8 cellular contexts compared by ENCODE assay signal in the genomic region with DNA sequence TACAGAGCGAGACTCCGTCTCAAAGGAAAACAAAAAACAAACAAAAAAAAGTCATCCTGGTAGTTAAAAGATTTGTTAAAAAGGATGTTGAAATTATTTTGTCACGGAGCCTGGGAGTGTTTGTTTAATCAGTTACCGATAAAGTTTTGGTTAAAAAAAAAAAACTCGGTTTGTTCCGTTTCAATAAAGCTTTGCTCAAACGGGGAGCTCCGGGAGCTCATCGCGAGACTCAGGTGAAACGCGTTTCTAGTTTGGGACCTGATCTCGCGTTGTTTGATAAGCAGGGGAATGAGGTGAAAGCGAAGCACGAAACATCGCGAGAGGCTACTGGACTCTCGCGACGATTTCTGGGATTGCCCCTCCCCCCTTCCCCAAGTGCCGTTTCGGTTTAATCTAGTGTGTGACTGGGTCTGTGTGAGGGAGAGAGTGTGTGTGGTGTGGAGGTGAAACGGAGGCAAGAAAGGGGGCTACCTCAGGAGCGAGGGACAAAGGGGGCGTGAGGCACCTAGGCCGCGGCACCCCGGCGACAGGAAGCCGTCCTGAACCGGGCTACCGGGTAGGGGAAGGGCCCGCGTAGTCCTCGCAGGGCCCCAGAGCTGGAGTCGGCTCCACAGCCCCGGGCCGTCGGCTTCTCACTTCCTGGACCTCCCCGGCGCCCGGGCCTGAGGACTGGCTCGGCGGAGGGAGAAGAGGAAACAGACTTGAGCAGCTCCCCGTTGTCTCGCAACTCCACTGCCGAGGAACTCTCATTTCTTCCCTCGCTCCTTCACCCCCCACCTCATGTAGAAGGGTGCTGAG. TPM values are rescaled to one million over a fixed set of nuclear protein-coding genes. Genes with fewer than 3 reads are reported as not detected.
DNase-seq lines count a peak whose midpoint lies in the region; ATAC-seq and TF ChIP-seq lines count a peak whose summit lies in the region.

A gene (plus strand): TSS at position 374 of the 798 bp plus-strand sequence. CDS start 586 bp downstream, outside the sequence.

- peak; percentile 54 for ATAC-seq in GM18873 (IDR thresholded peaks at IDR 0.05; ENCODE audit: low FRiP score, unreplicated experiment)
- peak; percentile 62 for ATAC-seq in HG03159 (IDR thresholded peaks at IDR 0.05; ENCODE audit: unreplicated experiment)
- ATAC-seq in WTC11 = peak; percentile 92

- H3K36me3 ChIP-seq in smooth muscle cell (ENCODE audit: low read depth) = no peaks in the 10 kb centered on the region

- H3K4me1 Mint-ChIP-seq in WTC11 = peaks cover 26% of the 10 kb centered on the region

- peak; percentile 100 for DNase-seq in ACHN
- DNase-seq in NCI-H226 = peak; percentile 98
- DNase-seq in WTC11 (ENCODE audit: low spot score) = peak; percentile 93
- peak; percentile 100 for DNase-seq in cardiac fibroblast (ENCODE audit: low read depth in 2 of 2)
- peak; percentile 99 for DNase-seq in iPS-NIHi7 (ENCODE audit: extremely low spot score)
- peak; percentile 84 for DNase-seq in smooth muscle cell (lab: John Stamatoyannopoulos, UW; ENCODE audit: unreplicated experiment)

- peak within 1 kb of the TSS; percentile 98 for H2AFZ ChIP-seq in smooth muscle cell (ENCODE audit: low read depth)

- no peaks in the 10 kb centered on the region; the same call in 1 of the 2 replicates for H3K27me3 Mint-ChIP-seq in WTC11 (ENCODE audit: low read depth)

- no peak for TF ChIP-seq CTCF in WTC11 (IDR thresholded peaks at IDR 0.05)
- TF ChIP-seq CTCF in cardiac fibroblast (IDR thresholded peaks at IDR 0.05; ENCODE audit: low read depth, low read length) = no peak
- TF ChIP-seq CTCF in smooth muscle cell (IDR thresholded peaks at IDR 0.05; ENCODE audit: borderline replicate concordance, insufficient read depth, poor library complexity, severe bottlenecking) = no peak

- peak within 1 kb of the TSS; percentile 93 to 99 for H3K4me3 ChIP-seq in cardiac fibroblast (replicated peaks in 1 of 2; ENCODE audit: low read depth in 2 of 2, low read length in 2 of 2)
- H3K4me3 ChIP-seq in smooth muscle cell = peak within 1 kb of the TSS; percentile 80

- peak within 1 kb of the TSS; percentile 99 for H3K9ac ChIP-seq in smooth muscle cell (ENCODE audit: low read depth)

- POLR2A ChIA-PET in WTC11 (lab: Charles Lee) = interaction anchor here (0.6 to 2.2 kb wide), 8 partner anchors 9 to 227 kb away, joined by 3 to 23 read pairs (median 4); a partner anchor contains a TSS

- H3K4me2 ChIP-seq in smooth muscle cell = peak within 1 kb of the TSS; percentile 92

- no peaks in the 10 kb centered on the region; the same call in 1 of the 2 replicates for H3K36me3 Mint-ChIP-seq in WTC11

- WGBS in smooth muscle cell (ENCODE audit: low lambda C conversion rate) = 3% methylated on average over 46 of the region's 49 CpGs

- peaks cover 45% of the 10 kb centered on the region for H3K79me2 ChIP-seq in smooth muscle cell (ENCODE audit: low read depth)

- no peaks in the 10 kb centered on the region for H3K27me3 ChIP-seq in smooth muscle cell (ENCODE audit: low read depth)

- in situ Hi-C loops in ACHN (cut with HindIII; ENCODE audit: low pct_ligation_motif_present, low pct_unique_long_range_greater_than_20kb, low sequenced_read_pairs) = no loop called here

- H3K9me3 ChIP-seq in smooth muscle cell (replicated peaks; ENCODE audit: low read depth) = no peaks in the 10 kb centered on the region

- peaks cover 44% of the 10 kb centered on the region for H4K20me1 ChIP-seq in smooth muscle cell (ENCODE audit: low read depth)

- peak within 1 kb of the TSS; percentile 98 for H3K27ac ChIP-seq in smooth muscle cell (ENCODE audit: low read depth)

- H3K9me3 Mint-ChIP-seq in WTC11 = no peaks in the 10 kb centered on the region

- peak within 1 kb of the TSS; percentile 99 for H3K27ac Mint-ChIP-seq in WTC11

- no peaks in the 10 kb centered on the region for H3F3A ChIP-seq in smooth muscle cell (ENCODE audit: low read depth)

- H3K4me3 Mint-ChIP-seq in WTC11 = peak within 1 kb of the TSS; percentile 93

- CTCF ChIA-PET in WTC11 (lab: Charles Lee) = interaction anchor here (0.8 to 2.0 kb wide), 10 partner anchors 10 to 758 kb away, joined by 3 to 16 read pairs (median 4); a partner anchor contains a TSS

- peaks cover 14% of the 10 kb centered on the region for H3K4me1 ChIP-seq in smooth muscle cell (ENCODE audit: low read depth)

TF ChIP-seq in WTC11, 78 proteins besides CTCF, POLR2A, EP300 and RAD21 (continues in another document):
- no peak for TF ChIP-seq CREM (CRISPR knock-in tag; IDR thresholded peaks at IDR 0.05)
- TF ChIP-seq, protein P1, sequence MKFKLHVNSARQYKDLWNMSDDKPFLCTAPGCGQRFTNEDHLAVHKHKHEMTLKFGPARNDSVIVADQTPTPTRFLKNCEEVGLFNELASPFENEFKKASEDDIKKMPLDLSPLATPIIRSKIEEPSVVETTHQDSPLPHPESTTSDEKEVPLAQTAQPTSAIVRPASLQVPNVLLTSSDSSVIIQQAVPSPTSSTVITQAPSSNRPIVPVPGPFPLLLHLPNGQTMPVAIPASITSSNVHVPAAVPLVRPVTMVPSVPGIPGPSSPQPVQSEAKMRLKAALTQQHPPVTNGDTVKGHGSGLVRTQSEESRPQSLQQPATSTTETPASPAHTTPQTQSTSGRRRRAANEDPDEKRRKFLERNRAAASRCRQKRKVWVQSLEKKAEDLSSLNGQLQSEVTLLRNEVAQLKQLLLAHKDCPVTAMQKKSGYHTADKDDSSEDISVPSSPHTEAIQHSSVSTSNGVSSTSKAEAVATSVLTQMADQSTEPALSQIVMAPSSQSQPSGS (CRISPR knock-in tag; IDR thresholded peaks at IDR 0.05; ENCODE audit: borderline replicate concordance, low read depth) = no peak
- TF ChIP-seq ETV6 (CRISPR knock-in tag; IDR thresholded peaks at IDR 0.05) = peak; percentile 33; the same call in 1 of the 2 replicates
- no peak for TF ChIP-seq ZNF416 (CRISPR knock-in tag; IDR thresholded peaks at IDR 0.05)
- TF ChIP-seq HMGA2 (CRISPR knock-in tag; IDR thresholded peaks at IDR 0.05) = no peak
- TF ChIP-seq ESRRA (CRISPR knock-in tag; IDR thresholded peaks at IDR 0.05; ENCODE audit: borderline replicate concordance) = no peak
- TF ChIP-seq JUN (CRISPR knock-in tag; IDR thresholded peaks at IDR 0.05) = 0 out of 2 replicates have a peak, but pooled peaks have one; percentile 33
- no peak for TF ChIP-seq ELF4 (CRISPR knock-in tag; IDR thresholded peaks at IDR 0.05; ENCODE audit: low read depth)
- TF ChIP-seq, protein P2, sequence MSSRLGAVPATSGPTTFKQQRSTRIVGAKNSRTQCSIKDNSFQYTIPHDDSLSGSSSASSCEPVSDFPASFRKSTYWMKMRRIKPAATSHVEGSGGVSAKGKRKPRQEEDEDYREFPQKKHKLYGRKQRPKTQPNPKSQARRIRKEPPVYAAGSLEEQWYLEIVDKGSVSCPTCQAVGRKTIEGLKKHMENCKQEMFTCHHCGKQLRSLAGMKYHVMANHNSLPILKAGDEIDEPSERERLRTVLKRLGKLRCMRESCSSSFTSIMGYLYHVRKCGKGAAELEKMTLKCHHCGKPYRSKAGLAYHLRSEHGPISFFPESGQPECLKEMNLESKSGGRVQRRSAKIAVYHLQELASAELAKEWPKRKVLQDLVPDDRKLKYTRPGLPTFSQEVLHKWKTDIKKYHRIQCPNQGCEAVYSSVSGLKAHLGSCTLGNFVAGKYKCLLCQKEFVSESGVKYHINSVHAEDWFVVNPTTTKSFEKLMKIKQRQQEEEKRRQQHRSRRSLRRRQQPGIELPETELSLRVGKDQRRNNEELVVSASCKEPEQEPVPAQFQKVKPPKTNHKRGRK (CRISPR knock-in tag; IDR thresholded peaks at IDR 0.05; ENCODE audit: borderline replicate concordance) = no peak
- no peak; the same call in 1 of the 2 replicates for TF ChIP-seq FOXJ3 (CRISPR knock-in tag; IDR thresholded peaks at IDR 0.05; ENCODE audit: borderline replicate concordance)
- TF ChIP-seq NR3C1 (CRISPR knock-in tag; conservative IDR thresholded peaks at IDR 0.05; ENCODE audit: low read depth) = no peak
- no peak; the same call in 1 of the 2 replicates for TF ChIP-seq MYBL2 (CRISPR knock-in tag; IDR thresholded peaks at IDR 0.05)
- no peak for TF ChIP-seq JAZF1 (CRISPR knock-in tag; IDR thresholded peaks at IDR 0.05)
- no peak for TF ChIP-seq GRHL2 (CRISPR knock-in tag; IDR thresholded peaks at IDR 0.05; ENCODE audit: insufficient replicate concordance, severe bottlenecking)
- TF ChIP-seq ZNF423 (CRISPR knock-in tag; IDR thresholded peaks at IDR 0.05) = no peak
- no peak for TF ChIP-seq GTF2I (CRISPR knock-in tag; conservative IDR thresholded peaks at IDR 0.05)
- peak; percentile 77; the same call in 1 of the 2 replicates for TF ChIP-seq FOXP1 (CRISPR knock-in tag; IDR thresholded peaks at IDR 0.05; ENCODE audit: borderline replicate concordance)
- TF ChIP-seq, protein P3, sequence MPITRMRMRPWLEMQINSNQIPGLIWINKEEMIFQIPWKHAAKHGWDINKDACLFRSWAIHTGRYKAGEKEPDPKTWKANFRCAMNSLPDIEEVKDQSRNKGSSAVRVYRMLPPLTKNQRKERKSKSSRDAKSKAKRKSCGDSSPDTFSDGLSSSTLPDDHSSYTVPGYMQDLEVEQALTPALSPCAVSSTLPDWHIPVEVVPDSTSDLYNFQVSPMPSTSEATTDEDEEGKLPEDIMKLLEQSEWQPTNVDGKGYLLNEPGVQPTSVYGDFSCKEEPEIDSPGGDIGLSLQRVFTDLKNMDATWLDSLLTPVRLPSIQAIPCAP (CRISPR knock-in tag; IDR thresholded peaks at IDR 0.05) = no peak
- TF ChIP-seq, protein P4, sequence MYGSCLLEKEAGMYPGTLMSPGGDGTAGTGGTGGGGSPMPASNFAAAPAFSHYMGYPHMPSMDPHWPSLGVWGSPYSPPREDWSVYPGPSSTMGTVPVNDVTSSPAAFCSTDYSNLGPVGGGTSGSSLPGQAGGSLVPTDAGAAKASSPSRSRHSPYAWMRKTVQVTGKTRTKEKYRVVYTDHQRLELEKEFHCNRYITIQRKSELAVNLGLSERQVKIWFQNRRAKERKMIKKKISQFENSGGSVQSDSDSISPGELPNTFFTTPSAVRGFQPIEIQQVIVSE (CRISPR knock-in tag; IDR thresholded peaks at IDR 0.05; ENCODE audit: borderline replicate concordance) = no peak
- TF ChIP-seq CREB1 (CRISPR knock-in tag; IDR thresholded peaks at IDR 0.05) = no peak

RNA-seq across cellular contexts. Expression of the gene that starts here (rescaled TPM):
- total RNA-seq in WTC11 (2021) (58.4 to 61.6 TPM (median 59.5 TPM) in 3 replicates), smooth muscle cell (31.9 and 37.7 TPM in 2 replicates)
- 5.8 and 7.1 TPM in 2 replicates for polyA plus RNA-seq in smooth muscle cell

Comparison
In these comparisons a context has a peak if more than half of its experiments do, and no peak if none do; other contexts are left out.
1. Peak in every context shown above with its lines: DNase-seq, ATAC-seq, H3K4me3 ChIP-seq and H3K27ac ChIP-seq.